ENCODE assay signal across 11 cellular contexts in the genomic region with DNA sequence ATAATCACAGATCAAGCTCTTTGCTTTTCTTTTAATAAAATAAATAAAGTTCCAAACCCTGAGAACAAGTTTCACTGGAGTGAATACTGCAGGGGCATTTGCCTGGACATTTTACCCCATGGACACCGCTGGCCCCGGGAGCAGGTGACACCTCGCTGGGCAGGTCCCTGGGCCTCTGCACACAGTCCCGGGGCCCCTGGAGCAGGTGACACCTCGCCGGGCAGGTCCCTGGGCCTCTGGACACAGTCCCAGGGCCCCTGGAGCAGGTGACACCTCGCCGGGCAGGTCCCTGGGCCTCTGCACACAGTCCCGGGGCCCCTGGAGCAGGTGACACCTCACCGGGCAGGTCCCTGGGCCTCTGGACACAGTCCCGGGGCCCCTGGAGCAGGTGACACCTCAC. TPM values are rescaled to one million over a fixed set of nuclear protein-coding genes. Genes with fewer than 3 reads are reported as not detected.
"Had no signal": no experiment of that assay in that cellular context is flagged by ENCODE, and none has a peak within 500 bp of the region (broad histone marks: within the 10 kb centered on the region; RNA-seq: fewer than 3 reads in every experiment).

No MANE protein-coding gene starts in this region.

RNA-seq across cellular contexts. Expression of gene TPO, which starts 1.6 kb away (rescaled TPM):
- total RNA-seq: activated naive CD4-positive, alpha-beta T cell treated with anti-CD3 and anti-CD28 coated beads for 36 hours; activated naive CD4-positive, alpha-beta T cell treated with anti-CD3 and anti-CD28 coated beads, Interleukin-2, amount 50 U/mL, for 72 hours; activated naive CD8-positive, alpha-beta T cell treated with anti-CD3 and anti-CD28 coated beads for 36 hours; activated naive CD8-positive, alpha-beta T cell treated with anti-CD3 and anti-CD28 coated beads, Interleukin-2, amount 10 ng/mL, durations not matched to agents 7 days and 5 days; activated T-cell treated with anti-CD3 and anti-CD28 coated beads, Interleukin-2, amount 50 U/mL, for 4 hours; activated T-cell treated with anti-CD3 and anti-CD28 coated beads, Interleukin-2, amount 50 U/mL, for 72 hours; activated T-helper 1 cell treated with anti-CD3 and anti-CD28 coated beads, Interleukin-12 subunit alpha, Interleukin-12 subunit beta, Interleukin-2, Interleukin-4 antibody, amounts not matched to agents 30 ng/mL and 10 ng/mL and 1 ng/mL, durations not matched to agents 14 hours and 24 hours and 36 hours; activated T-helper 2 cell treated with anti-CD3 and anti-CD28 coated beads, Interferon-gamma antibody, Interleukin-2, Interleukin-4, amounts not matched to agents 10 μg/mL and 5 μg/mL and 100 μg/mL, durations not matched to agents 14 hours and 24 hours and 36 hours; astrocyte; bronchial epithelial cell had no signal
- polyA plus RNA-seq: aorta had no signal
